ENCODE assay signal across 10 cellular contexts in genomic region chr9:4048441-4048840, GRCh38.
DNase-seq lines count a peak whose midpoint lies in the region; ATAC-seq and TF ChIP-seq lines count a peak whose summit lies in the region.
"Had no signal": no experiment of that assay in that cellular context is flagged by ENCODE, and none has a peak within 500 bp of the region (broad histone marks: within the 10 kb centered on the region; RNA-seq: fewer than 3 reads in every experiment).

No MANE protein-coding gene starts in this region.

- in situ Hi-C loops in IMR-90 (cut with MboI; ENCODE audit: low sequenced_read_pairs), result no loop called here

- H3K9me3 ChIP-seq in IMR-90 (ENCODE audit: control insufficient read depth, insufficient read depth, low read length), result no peaks in the 10 kb centered on the region
- H3K9me3 ChIP-seq in lower lobe of right lung, result no peaks in the 10 kb centered on the region

- no peak overlapping the region; the same call in 1 of the 2 replicates for H2BK20ac ChIP-seq in IMR-90 (ENCODE audit: low read depth, low read length)

- TF ChIP-seq POLR2A in IMR-90 (IDR thresholded peaks at IDR 0.05; ENCODE audit: low read depth, low read length), result no peak

- H3K56ac ChIP-seq in IMR-90 (ENCODE audit: extremely low read depth, insufficient read depth, low read length), result no peak overlapping the region

- H3K4me1 ChIP-seq in IMR-90 (ENCODE audit: control insufficient read depth, insufficient read depth, low read length), result peaks cover 1% of the 10 kb centered on the region; the same call in 1 of the 2 replicates
- no peaks in the 10 kb centered on the region for H3K4me1 ChIP-seq in lower lobe of right lung

- no peaks in the 10 kb centered on the region for H3K9me3 Mint-ChIP-seq in Calu3 (ENCODE audit: low read depth, unreplicated experiment)

- H3K36me3 ChIP-seq in IMR-90 (ENCODE audit: control insufficient read depth, insufficient read depth, low read length), result no peaks in the 10 kb centered on the region
- no peaks in the 10 kb centered on the region for H3K36me3 ChIP-seq in lower lobe of right lung

- H3K9me1 ChIP-seq in IMR-90 (ENCODE audit: insufficient read depth, low read length), result peaks cover 4% of the 10 kb centered on the region

- 0 out of 3 replicates have a peak overlapping the region, but pooled peaks have one; percentile 34 for H2BK15ac ChIP-seq in IMR-90 (ENCODE audit: low read depth, low read length)

- ATAC-seq in IMR-90 (ENCODE audit: low read depth) (peak; percentile 81), lower lobe of right lung (peak in 1 of 2 donors; percentile 13), HG03159 (IDR thresholded peaks at IDR 0.05; ENCODE audit: unreplicated experiment) (no peak), GM21825 (IDR thresholded peaks at IDR 0.05; ENCODE audit: unreplicated experiment) (no peak), HG02973 (IDR thresholded peaks at IDR 0.05; ENCODE audit: unreplicated experiment) (no peak)

- H3K4me1 Mint-ChIP-seq in Calu3 (ENCODE audit: low read depth, unreplicated experiment), result peaks cover 16% of the 10 kb centered on the region

- H3K4me2 ChIP-seq in IMR-90 (ENCODE audit: low read depth, low read length), result 0 out of 2 replicates have a peak overlapping the region, but pooled peaks have one; percentile 7

- no peak overlapping the region for H3K23ac ChIP-seq in IMR-90 (ENCODE audit: low read depth, low read length)

- H3K4ac ChIP-seq in IMR-90 (ENCODE audit: low read depth, low read length), result no peak overlapping the region; the same call in 1 of the 2 replicates

- H3K27ac ChIP-seq in IMR-90 (ENCODE audit: insufficient read depth, low read length), result no peak overlapping the region
- H3K27ac ChIP-seq in lower lobe of right lung, result no peak overlapping the region

- TF ChIP-seq CTCF in Calu3 (IDR thresholded peaks at IDR 0.05; ENCODE audit: unreplicated experiment) (peak; percentile 15), IMR-90 (conservative IDR thresholded peaks at IDR 0.05; ENCODE audit: low read depth, low read length) (peak; percentile 49), cardiac fibroblast (IDR thresholded peaks at IDR 0.05; ENCODE audit: low read depth, low read length) (peak; percentile 64), lower lobe of right lung (IDR thresholded peaks at IDR 0.05) (peak; percentile 17)

- no peak overlapping the region for H3K27ac Mint-ChIP-seq in Calu3 (ENCODE audit: unreplicated experiment)
- H3K27ac Mint-ChIP-seq: IgD-negative memory B cell had no signal

- POLR2A ChIA-PET in IMR-90 (lab: Charles Lee; ENCODE audit: unreplicated experiment), result no interaction called here

- peak overlapping the region; percentile 44 for H2BK120ac ChIP-seq in IMR-90 (ENCODE audit: low read depth, low read length)

- no peaks in the 10 kb centered on the region for H3K27me3 ChIP-seq in IMR-90 (ENCODE audit: control insufficient read depth, insufficient read depth, low read length)
- no peaks in the 10 kb centered on the region for H3K27me3 ChIP-seq in lower lobe of right lung (ENCODE audit: low read depth)

- no peak overlapping the region for H2AK5ac ChIP-seq in IMR-90 (ENCODE audit: low read depth, low read length)

- no peaks in the 10 kb centered on the region for H3K36me3 Mint-ChIP-seq in Calu3 (ENCODE audit: insufficient read depth, unreplicated experiment)
- H3K36me3 Mint-ChIP-seq: IgD-negative memory B cell had no signal

- no peak overlapping the region for H2AFZ ChIP-seq in IMR-90 (replicated peaks; ENCODE audit: low read length, poor library complexity)

- DNase-seq in Calu3 (peak; percentile 6), IMR-90 (peak; percentile 64), cardiac fibroblast (ENCODE audit: low read depth in 2 of 2) (peak; percentile 58 to 66), lower lobe of right lung (no peak), NCI-H1105 treated with DMSO at 0.1 percent for 48 hours (lab: John Stamatoyannopoulos, UW) (no peak)
- DNase-seq: effector memory CD4-positive, alpha-beta T cell had no signal

- H4K91ac ChIP-seq in IMR-90 (ENCODE audit: insufficient read depth, low read depth, low read length), result no peak overlapping the region

- H2BK5ac ChIP-seq in IMR-90 (ENCODE audit: low read depth, low read length, poor library complexity, severe bottlenecking), result no peak overlapping the region

- H3K79me1 ChIP-seq in IMR-90 (ENCODE audit: low read depth in 1 of 2, low read length in 2 of 2), result peaks cover 21 to 27% of the 10 kb centered on the region in 2 experiments

- 0 out of 2 replicates have a peak overlapping the region, but pooled peaks have one; percentile 46 for H3K14ac ChIP-seq in IMR-90 (replicated peaks; ENCODE audit: low read depth, low read length)

- peak; percentile 55 for TF ChIP-seq RAD21 in IMR-90 (IDR thresholded peaks at IDR 0.05; ENCODE audit: low read length)

- CTCF ChIA-PET in Calu3 (lab: Charles Lee) (no interaction called here), IMR-90 (lab: Yijun Ruan, JAX) (no interaction called here)

- no peak overlapping the region for H4K5ac ChIP-seq in IMR-90 (ENCODE audit: low read depth, low read length)

- H3K4me3 Mint-ChIP-seq in Calu3 (ENCODE audit: low read depth, unreplicated experiment), result no peak overlapping the region
- H3K4me3 Mint-ChIP-seq: IgD-negative memory B cell had no signal

- no peaks in the 10 kb centered on the region for H4K20me1 ChIP-seq in IMR-90 (ENCODE audit: insufficient read depth, low read length)

- H3K27me3 Mint-ChIP-seq in Calu3 (ENCODE audit: unreplicated experiment), result no peaks in the 10 kb centered on the region
- H3K27me3 Mint-ChIP-seq: IgD-negative memory B cell had no signal

- BruUV-seq in Calu3 (replicated peaks; lab: Mats Ljungman, UMichigan) (no TSS peak), IMR-90 (replicated peaks; lab: Mats Ljungman, UMichigan) (no TSS peak)

- H2AK9ac ChIP-seq in IMR-90 (replicated peaks; ENCODE audit: low read depth, low read length, poor library complexity), result no peak overlapping the region

- 86% methylated on average over 1 of the region's 2 CpGs; no CpG with 5 or more reads in 1 of the 2 experiments for WGBS in IMR-90 (ENCODE audit: extremely low coverage in 2 of 2, insufficient read length in 1 of 2), 2 experiments

- H4K8ac ChIP-seq in IMR-90 (ENCODE audit: low read depth in 2 of 2, low read length in 2 of 2), result 0 out of 4 replicates have a peak overlapping the region, but pooled peaks of 1 of the 2 experiments have one; percentile 8

- no peak overlapping the region for H3K9ac ChIP-seq in IMR-90 (ENCODE audit: low read depth, low read length)

- no peak overlapping the region for H3K18ac ChIP-seq in IMR-90 (ENCODE audit: low read depth, low read length)

- H3K4me3 ChIP-seq in IMR-90 (ENCODE audit: insufficient read depth, low read depth, low read length), result no peak overlapping the region
- no peak overlapping the region for H3K4me3 ChIP-seq in cardiac fibroblast (replicated peaks in 1 of 2; ENCODE audit: low read depth in 2 of 2, low read length in 2 of 2)
- no peak overlapping the region for H3K4me3 ChIP-seq in lower lobe of right lung

- intact Hi-C loops in Calu3 (cut with micrococcal nuclease; ENCODE audit: unreplicated experiment), result no loop called here
- intact Hi-C loops in IMR-90 (cut with micrococcal nuclease), result no loop called here
- intact Hi-C loops in lower lobe of right lung (cut with DNase I), result no loop called here

- dilution Hi-C loops in IMR-90 (cut with HindIII; ENCODE audit: low sequenced_read_pairs, unreplicated experiment), result no loop called here

TF ChIP-seq in IMR-90, 13 proteins besides CTCF, POLR2A, EP300 and RAD21:
- TF ChIP-seq MXI1 (IDR thresholded peaks at IDR 0.05; ENCODE audit: borderline replicate concordance, low read depth, low read length) (no peak), CHD1 (IDR thresholded peaks at IDR 0.05; ENCODE audit: low read depth, low read length) (no peak), MAZ (IDR thresholded peaks at IDR 0.05; ENCODE audit: borderline replicate concordance, low read depth, low read length) (no peak), NFE2L2 (IDR thresholded peaks at IDR 0.05; ENCODE audit: low read depth, low read length) (no peak)

Comparison
In these comparisons a context has a peak if more than half of its experiments do, and no peak if none do; other contexts are left out.
1. DNase-seq: peak in Calu3 (single experiment), IMR-90 (single experiment) and cardiac fibroblast (2 of 2); none in lower lobe of right lung (single experiment) and NCI-H1105 treated with DMSO at 0.1 percent for 48 hours (single experiment).
2. Peak in every context shown above with its lines, with median percentiles within 50 percentile points of each other: CTCF ChIP-seq.